In the genomic region with DNA sequence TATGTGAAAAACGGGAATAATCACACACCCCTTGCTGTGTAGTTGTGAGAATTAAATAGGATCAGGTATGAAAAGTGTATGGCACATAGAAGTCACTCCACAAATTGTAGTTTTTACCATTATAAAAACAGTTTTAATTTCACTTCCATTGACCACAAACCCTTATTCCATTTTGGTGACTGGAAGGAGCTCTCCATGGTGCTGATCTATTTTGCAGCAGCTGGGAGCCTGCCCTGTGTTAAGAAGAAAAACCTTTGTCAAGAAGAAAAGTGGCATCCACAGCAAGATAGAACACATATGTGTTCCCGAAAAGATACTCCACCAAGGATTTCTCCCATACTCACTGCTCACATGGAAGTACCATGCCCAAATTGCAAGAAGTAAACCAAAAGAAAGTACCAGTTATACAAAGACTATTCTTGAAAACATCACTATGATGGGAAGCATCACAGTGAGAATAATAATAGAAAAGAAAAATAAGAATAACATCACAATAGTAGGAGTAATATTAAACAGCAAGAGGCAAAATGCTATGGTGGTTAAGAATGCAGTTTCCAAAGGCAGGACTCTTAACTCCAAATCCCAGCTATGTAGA, we compare ENCODE assay signal across 11 cellular contexts. TPM values are rescaled to one million over a fixed set of nuclear protein-coding genes. Genes with fewer than 3 reads are reported as not detected.
DNase-seq lines count a peak whose midpoint lies in the region; ATAC-seq and TF ChIP-seq lines count a peak whose summit lies in the region.
"Had no signal": no experiment of that assay in that cellular context is flagged by ENCODE, and none has a peak within 500 bp of the region (broad histone marks: within the 10 kb centered on the region; RNA-seq: fewer than 3 reads in every experiment).

No MANE protein-coding gene starts in this region.

- no peak overlapping the region for H3K4me3 Mint-ChIP-seq in endothelial cell (ENCODE audit: unreplicated experiment)
- H3K4me3 Mint-ChIP-seq: activated naive CD8-positive, alpha-beta T cell treated with anti-CD3 and anti-CD28 coated beads, Interleukin-2, amount 50 U/mL, for 24 hours had no signal

- H2AK5ac ChIP-seq in trophoblast cell (ENCODE audit: low read length): no peak overlapping the region

- H3K4me3 ChIP-seq in SK-N-SH (ENCODE audit: low read depth in 2 of 2, low read length in 1 of 2) (no peak overlapping the region), PC-3 (ENCODE audit: low read length) (no peak overlapping the region), trophoblast cell (ENCODE audit: low read depth, low read length) (no peak overlapping the region)

- intact Hi-C loops in PC-3 (cut with micrococcal nuclease): no loop called here

- no peak overlapping the region for H2BK12ac ChIP-seq in trophoblast cell (ENCODE audit: low read length)

- H3K9ac ChIP-seq in SK-N-SH (no peak overlapping the region), PC-3 (ENCODE audit: low read length) (no peak overlapping the region), trophoblast cell (ENCODE audit: low read length) (no peak overlapping the region)

- H4K12ac ChIP-seq in trophoblast cell (ENCODE audit: low read depth, low read length): no peak overlapping the region

- H3K36me3 ChIP-seq in SK-N-SH (replicated peaks in 1 of 2; ENCODE audit: control insufficient read depth in 1 of 2, insufficient read depth in 2 of 2, low read length in 1 of 2) (no peaks in the 10 kb centered on the region), PC-3 (ENCODE audit: low read depth, low read length) (no peaks in the 10 kb centered on the region), trophoblast cell (ENCODE audit: control insufficient read depth in 1 of 2, insufficient read depth in 2 of 2, low read length in 2 of 2) (no peaks in the 10 kb centered on the region)

- no peak for TF ChIP-seq CTCF in SK-N-SH (IDR thresholded peaks at IDR 0.05)
- no peak for TF ChIP-seq CTCF in PC-3 (conservative IDR thresholded peaks at IDR 0.05; ENCODE audit: low read depth, low read length)
- TF ChIP-seq CTCF in endothelial cell (IDR thresholded peaks at IDR 0.05; ENCODE audit: unreplicated experiment): no peak

- no peak overlapping the region for H3K23ac ChIP-seq in trophoblast cell (ENCODE audit: low read length)

- 9% methylated on average over 2 of the region's 2 CpGs for WGBS in SK-N-SH (ENCODE audit: low lambda C conversion rate)
- WGBS in trophoblast cell (ENCODE audit: extremely low coverage, insufficient coverage, insufficient read length): no CpG with 5 or more reads among the region's 2 CpGs

- H3K27ac ChIP-seq in SK-N-SH (ENCODE audit: low read depth in 2 of 2, low read length in 1 of 2) (no peak overlapping the region), PC-3 (ENCODE audit: low read length) (no peak overlapping the region), trophoblast cell (ENCODE audit: low read depth, low read length) (no peak overlapping the region)

- CTCF ChIA-PET in SK-N-SH (lab: Yijun Ruan, JAX) (interaction anchor here (1.1 kb wide), 1 partner anchor 12 kb away, joined by 3 read pairs; no protein-coding TSS in a partner anchor), PC-3 (lab: Charles Lee) (no interaction called here)

- no peaks in the 10 kb centered on the region for H3K9me3 Mint-ChIP-seq in endothelial cell (ENCODE audit: unreplicated experiment)
- H3K9me3 Mint-ChIP-seq: activated naive CD8-positive, alpha-beta T cell treated with anti-CD3 and anti-CD28 coated beads, Interleukin-2, amount 50 U/mL, for 24 hours had no signal

- no peaks in the 10 kb centered on the region for H4K20me1 ChIP-seq in SK-N-SH (ENCODE audit: insufficient read depth)
- no peaks in the 10 kb centered on the region for H4K20me1 ChIP-seq in PC-3 (ENCODE audit: low read length)

- no peaks in the 10 kb centered on the region for H3K4me1 ChIP-seq in SK-N-SH (ENCODE audit: control insufficient read depth in 1 of 2, insufficient read depth in 2 of 2, low read depth in 1 of 2, low read length in 1 of 2)
- no peaks in the 10 kb centered on the region for H3K4me1 ChIP-seq in PC-3 (ENCODE audit: insufficient read depth, low read length)
- no peaks in the 10 kb centered on the region for H3K4me1 ChIP-seq in trophoblast cell (ENCODE audit: control insufficient read depth in 1 of 2, insufficient read depth in 2 of 2, low read length in 2 of 2)

- H3K79me2 ChIP-seq in SK-N-SH (ENCODE audit: insufficient read depth) (no peaks in the 10 kb centered on the region), PC-3 (ENCODE audit: low read length) (no peaks in the 10 kb centered on the region), trophoblast cell (ENCODE audit: control insufficient read depth, insufficient read depth, low read length, poor library complexity) (no peaks in the 10 kb centered on the region)

- no peak for DNase-seq in SK-N-SH
- DNase-seq in PC-3: peak; percentile 26
- peak; percentile 57 for DNase-seq in endothelial cell (ENCODE audit: low spot score)
- peak; percentile 7 to 65 for DNase-seq in trophoblast cell
- no peak for DNase-seq in NCI-H82 treated with DMSO at 0.1 percent for 48 hours (lab: John Stamatoyannopoulos, UW; ENCODE audit: unreplicated experiment)
- DNase-seq in SW 1271 (lab: John Stamatoyannopoulos, UW): no peak
- no peak for DNase-seq in effector CD4-positive, alpha-beta T cell
- DNase-seq: activated naive CD8-positive, alpha-beta T cell treated with anti-CD3 and anti-CD28 coated beads, Interleukin-2, amount 50 U/mL, for 24 hours; NCI-H1417 treated with DMSO at 0.1 percent for 48 hours; retina had no signal

- no peak overlapping the region for H3K27ac Mint-ChIP-seq in endothelial cell (ENCODE audit: unreplicated experiment)
- H3K27ac Mint-ChIP-seq: activated naive CD8-positive, alpha-beta T cell treated with anti-CD3 and anti-CD28 coated beads, Interleukin-2, amount 50 U/mL, for 24 hours had no signal

- no peak overlapping the region for H3K4ac ChIP-seq in trophoblast cell (ENCODE audit: low read depth, low read length)

- H3K9me2 ChIP-seq in SK-N-SH (no peaks in the 10 kb centered on the region), PC-3 (replicated peaks; ENCODE audit: low read length) (no peaks in the 10 kb centered on the region)

- H4K91ac ChIP-seq in trophoblast cell (ENCODE audit: low read depth, low read length): no peak overlapping the region

- H3K4me1 Mint-ChIP-seq in endothelial cell (ENCODE audit: unreplicated experiment): no peaks in the 10 kb centered on the region
- H3K4me1 Mint-ChIP-seq: activated naive CD8-positive, alpha-beta T cell treated with anti-CD3 and anti-CD28 coated beads, Interleukin-2, amount 50 U/mL, for 24 hours had no signal

- H2BK120ac ChIP-seq in trophoblast cell (ENCODE audit: insufficient read depth, low read length, poor library complexity): no peak overlapping the region

- no peaks in the 10 kb centered on the region for H3F3A ChIP-seq in SK-N-SH (replicated peaks; ENCODE audit: insufficient read depth)
- H3F3A ChIP-seq in PC-3 (ENCODE audit: low read length, unreplicated experiment): no peaks in the 10 kb centered on the region

- no peaks in the 10 kb centered on the region for H3K27me3 ChIP-seq in SK-N-SH (ENCODE audit: insufficient read depth)
- no peaks in the 10 kb centered on the region for H3K27me3 ChIP-seq in PC-3 (ENCODE audit: low read length)
- no peaks in the 10 kb centered on the region for H3K27me3 ChIP-seq in trophoblast cell (ENCODE audit: insufficient read depth, low read length)

- H2AFZ ChIP-seq in SK-N-SH (ENCODE audit: low read depth): no peak overlapping the region
- H2AFZ ChIP-seq in PC-3 (ENCODE audit: low read length): no peak overlapping the region
- no peak overlapping the region for H2AFZ ChIP-seq in trophoblast cell (ENCODE audit: insufficient read depth, low read length, poor library complexity)

- no peaks in the 10 kb centered on the region for H3K27me3 Mint-ChIP-seq in endothelial cell (ENCODE audit: unreplicated experiment)

- BruUV-seq in PC-3 (replicated peaks; lab: Mats Ljungman, UMichigan): no TSS peak

- H3K4me2 ChIP-seq in SK-N-SH (no peak overlapping the region), PC-3 (ENCODE audit: low read length) (no peak overlapping the region), trophoblast cell (ENCODE audit: low read length) (no peak overlapping the region)

- no peak for TF ChIP-seq EP300 in SK-N-SH (IDR thresholded peaks at IDR 0.05; ENCODE audit: borderline replicate concordance in 1 of 2, low read depth in 1 of 2, low read length in 1 of 2)

- no peak overlapping the region for H3K18ac ChIP-seq in trophoblast cell (ENCODE audit: low read length)

- POLR2A ChIA-PET in SK-N-SH (lab: Yijun Ruan, JAX) (no interaction called here), PC-3 (lab: Charles Lee; ENCODE audit: unreplicated experiment) (no interaction called here)

- H4K8ac ChIP-seq in trophoblast cell (ENCODE audit: low read depth, low read length): no peak overlapping the region

- H3K79me1 ChIP-seq in trophoblast cell (ENCODE audit: low read length): no peaks in the 10 kb centered on the region

- H3K9me3 ChIP-seq in SK-N-SH: no peaks in the 10 kb centered on the region
- no peaks in the 10 kb centered on the region for H3K9me3 ChIP-seq in PC-3 (ENCODE audit: low read length)
- H3K9me3 ChIP-seq in trophoblast cell (ENCODE audit: insufficient read depth, low read depth, low read length): peaks cover 2% of the 10 kb centered on the region

- ATAC-seq in SK-N-SH treated with all-trans-retinoic acid at 6 μM for 48 hours (no peak), PC-3 (no peak)
- ATAC-seq: activated naive CD8-positive, alpha-beta T cell treated with anti-CD3 and anti-CD28 coated beads, Interleukin-2, amount 50 U/mL, for 24 hours had no signal

- H3K36me3 Mint-ChIP-seq in endothelial cell (ENCODE audit: low read depth, unreplicated experiment): no peaks in the 10 kb centered on the region

- no peak overlapping the region for H2BK5ac ChIP-seq in trophoblast cell (ENCODE audit: low read depth, low read length, poor library complexity)

- no peak for TF ChIP-seq RAD21 in SK-N-SH (IDR thresholded peaks at IDR 0.05; ENCODE audit: low read length)

- no peak overlapping the region for H3K14ac ChIP-seq in trophoblast cell (ENCODE audit: low read length)

TF ChIP-seq in SK-N-SH, 30 proteins besides CTCF, POLR2A, EP300 and RAD21 (continues in another document):
- no peak for TF ChIP-seq GATA2 (CRISPR knock-in tag; IDR thresholded peaks at IDR 0.05)

TF ChIP-seq in SK-N-SH treated with all-trans-retinoic acid at 6 μM for 48 hours, 23 proteins besides CTCF, POLR2A, EP300 and RAD21 (continues in another document):
- TF ChIP-seq ZNF565 (CRISPR knock-in tag; conservative IDR thresholded peaks at IDR 0.05; ENCODE audit: low read depth) (no peak), OSR1 (CRISPR knock-in tag; IDR thresholded peaks at IDR 0.05) (no peak), TCF4 (CRISPR knock-in tag; IDR thresholded peaks at IDR 0.05; ENCODE audit: borderline replicate concordance) (no peak), ESRRG (CRISPR knock-in tag; IDR thresholded peaks at IDR 0.05) (no peak), SNAI2 (CRISPR knock-in tag; IDR thresholded peaks at IDR 0.05) (no peak), BACH2 (CRISPR knock-in tag; IDR thresholded peaks at IDR 0.05; ENCODE audit: borderline replicate concordance) (no peak)

RNA-seq across cellular contexts. Expression of gene TUNAR, which starts 58.7 kb away (rescaled TPM):
- 0.02 and 0.03 TPM in 2 replicates for polyA plus RNA-seq in SK-N-SH (2012; rRNA removed)
- polyA plus RNA-seq in SK-N-SH (2012; cell fraction: cytosol; rRNA removed): 0.03 TPM in 2 replicates
- polyA plus RNA-seq in SK-N-SH (2012; cell fraction: nucleus; rRNA removed): not detected in 2 replicates
- total RNA-seq in PC-3 (2014; rRNA removed): not detected in 2 replicates
- 2.0 TPM for total RNA-seq in endothelial cell (ENCODE audit: unreplicated experiment)
- 0.29 and 0.31 TPM in 2 replicates for polyA plus RNA-seq in trophoblast cell (2013)

Comparison
In these comparisons a context has a peak if more than half of its experiments do, and no peak if none do; other contexts are left out.
1. DNase-seq: peak in PC-3 (single experiment), endothelial cell (single experiment) and trophoblast cell (2 of 2); none in SK-N-SH (single experiment), NCI-H82 treated with DMSO at 0.1 percent for 48 hours (single experiment), SW 1271 (0 of 2) and effector CD4-positive, alpha-beta T cell (single experiment).